ENCODE assay signal across 9 cellular contexts in the genomic region with DNA sequence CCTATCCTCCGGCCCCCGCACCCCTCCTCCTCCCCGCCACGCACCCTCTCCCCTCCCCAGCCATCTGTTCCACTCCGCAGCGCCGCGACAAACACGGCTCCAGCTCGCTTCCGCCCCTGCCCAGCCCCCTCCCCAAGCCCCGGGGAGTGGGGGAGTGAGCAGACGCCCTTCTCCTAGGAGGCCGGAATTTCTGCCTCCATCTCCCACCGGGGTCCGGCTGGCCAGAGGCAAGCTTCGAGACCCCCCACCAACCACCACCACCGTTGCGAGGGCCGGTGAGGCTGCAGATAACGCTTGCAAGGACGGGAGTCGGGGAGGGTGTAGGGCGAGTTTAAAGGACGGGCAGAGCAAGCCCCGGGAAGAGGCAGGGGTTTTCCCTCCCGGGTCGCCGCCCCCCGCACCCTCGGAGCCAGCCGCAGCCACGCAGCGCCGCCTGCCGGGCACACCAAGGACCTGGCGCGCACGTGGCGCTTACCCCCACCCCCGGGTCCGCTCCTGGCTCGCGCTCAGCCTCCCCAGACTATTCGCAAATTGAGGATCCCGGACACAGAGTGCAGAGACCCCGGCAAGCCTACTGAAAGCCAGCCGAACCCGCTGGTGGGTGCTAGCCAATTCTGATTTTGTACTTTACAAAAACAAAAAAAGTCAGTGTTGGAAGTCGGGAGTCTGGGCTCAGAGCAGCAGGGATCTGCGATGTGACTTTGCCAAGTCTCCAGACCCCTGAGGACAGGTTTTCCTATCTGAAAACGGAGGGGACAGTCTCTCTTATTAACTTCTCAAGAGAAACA. TPM values are rescaled to one million over a fixed set of nuclear protein-coding genes. Genes with fewer than 3 reads are reported as not detected.
A peak's percentile ranks its signal among the peaks of the same experiment; 100 is the strongest.
DNase-seq lines count a peak whose midpoint lies in the region; ATAC-seq and TF ChIP-seq lines count a peak whose summit lies in the region.
"Had no signal": no experiment of that assay in that cellular context is flagged by ENCODE, and none has a peak within 500 bp of the region (broad histone marks: within the 10 kb centered on the region; RNA-seq: fewer than 3 reads in every experiment).

No MANE protein-coding gene starts in this region.

- no peaks in the 10 kb centered on the region for H4K20me1 ChIP-seq in hepatocyte (ENCODE audit: insufficient read depth, poor library complexity, severe bottlenecking)

- peak; percentile 40 to 68 (median 51) for DNase-seq in CD8-positive, alpha-beta memory T cell
- DNase-seq in HFFc6, result no peak
- DNase-seq in RWPE1 (ENCODE audit: low spot score), result peak; percentile 55
- DNase-seq in activated naive CD8-positive, alpha-beta T cell treated with anti-CD3 and anti-CD28 coated beads, Interleukin-2, amount 10 ng/mL, durations not matched to agents 7 days and 5 days, result peak; percentile 78
- peak; percentile 81 for DNase-seq in hepatocyte (ENCODE audit: low spot score)
- DNase-seq in stimulated activated CD4-positive, alpha-beta T cell treated with anti-CD3 and anti-CD28 coated beads, Interleukin-1b, Interleukin-23, amount 100 ng/mL, for 4 hours (ENCODE audit: low read depth in 2 of 2), result peak; percentile 74 to 76
- DNase-seq in NCI-H774 (lab: John Stamatoyannopoulos, UW), result no peak
- DNase-seq in KG1 (lab: John Stamatoyannopoulos, UW), result no peak

- 4% methylated on average over 44 of the region's 52 CpGs for WGBS in hepatocyte (ENCODE audit: low lambda C conversion rate, missing lambda C conversion rate)

- ATAC-seq in activated naive CD8-positive, alpha-beta T cell treated with anti-CD3 and anti-CD28 coated beads, Interleukin-2, amount 10 ng/mL, durations not matched to agents 7 days and 5 days (ENCODE audit: low read depth), result peak; percentile 55

- no peaks in the 10 kb centered on the region for H3K79me2 ChIP-seq in hepatocyte

- peaks cover 12 to 29% (median 18%) of the 10 kb centered on the region in 3 donors for H3K36me3 Mint-ChIP-seq in CD8-positive, alpha-beta memory T cell
- no peaks in the 10 kb centered on the region for H3K36me3 Mint-ChIP-seq in HFFc6 (ENCODE audit: low read depth)
- peaks cover 6% of the 10 kb centered on the region for H3K36me3 Mint-ChIP-seq in activated naive CD8-positive, alpha-beta T cell treated with anti-CD3 and anti-CD28 coated beads, Interleukin-2, amount 10 ng/mL, durations not matched to agents 7 days and 5 days

- H2AFZ ChIP-seq in hepatocyte, result peak overlapping the region; percentile 71

- POLR2A ChIA-PET in CD8-positive, alpha-beta memory T cell (lab: Charles Lee), result no interaction called here
- POLR2A ChIA-PET in RWPE1 (lab: Yijun Ruan, JAX; ENCODE audit: low non-redundant PET), result no interaction called here
- POLR2A ChIA-PET in activated naive CD8-positive, alpha-beta T cell treated with anti-CD3 and anti-CD28 coated beads, Interleukin-2, amount 10 ng/mL, durations not matched to agents 7 days and 5 days (lab: Charles Lee), result interaction anchor here (0.6 to 1.6 kb wide), 4 partner anchors 23 to 99 kb away, joined by 3 to 5 read pairs (median 3); partner anchors contain the start of genes RTN4RL2 and SLC43A1

- H3K4me1 Mint-ChIP-seq in CD8-positive, alpha-beta memory T cell, result peaks cover 5 to 23% (median 11%) of the 10 kb centered on the region in 3 donors
- peaks cover 6% of the 10 kb centered on the region for H3K4me1 Mint-ChIP-seq in HFFc6 (ENCODE audit: low read depth)
- H3K4me1 Mint-ChIP-seq in activated naive CD8-positive, alpha-beta T cell treated with anti-CD3 and anti-CD28 coated beads, Interleukin-2, amount 10 ng/mL, durations not matched to agents 7 days and 5 days, result peaks cover 4% of the 10 kb centered on the region

- peaks cover 0 to 2% (median 0%) of the 10 kb centered on the region in 5 donors for H3K9me3 Mint-ChIP-seq in CD8-positive, alpha-beta memory T cell
- H3K9me3 Mint-ChIP-seq in HFFc6, result no peaks in the 10 kb centered on the region
- H3K9me3 Mint-ChIP-seq in activated naive CD8-positive, alpha-beta T cell treated with anti-CD3 and anti-CD28 coated beads, Interleukin-2, amount 10 ng/mL, durations not matched to agents 7 days and 5 days, result no peaks in the 10 kb centered on the region

- no peaks in the 10 kb centered on the region for H3K27me3 ChIP-seq in CD8-positive, alpha-beta memory T cell (ENCODE audit: insufficient read depth, low read length, poor library complexity, severe bottlenecking)
- peaks cover 46% of the 10 kb centered on the region for H3K27me3 ChIP-seq in hepatocyte

- no peaks in the 10 kb centered on the region for H3K4me1 ChIP-seq in CD8-positive, alpha-beta memory T cell (ENCODE audit: insufficient read depth, low read length)
- H3K4me1 ChIP-seq in hepatocyte (ENCODE audit: insufficient read depth), result peaks cover 10% of the 10 kb centered on the region

- no peak overlapping the region for H3K4me3 ChIP-seq in CD8-positive, alpha-beta memory T cell (ENCODE audit: low read length)
- peak overlapping the region; percentile 52 for H3K4me3 ChIP-seq in hepatocyte

- CTCF ChIA-PET in CD8-positive, alpha-beta memory T cell (lab: Charles Lee), result interaction anchor here (1.1 to 9.4 kb wide), 8 partner anchors 11 to 317 kb away, joined by 3 to 151 read pairs (median 5); partner anchors contain the start of genes RTN4RL2 and SLC43A1
- CTCF ChIA-PET in RWPE1 (lab: Yijun Ruan, JAX), result interaction anchor here (0.5 to 1.7 kb wide), 13 partner anchors 8 to 900 kb away, joined by 3 to 5 read pairs (median 3); partner anchors contain the start of gene RTN4RL2

- no peak overlapping the region for H3K27ac ChIP-seq in CD8-positive, alpha-beta memory T cell (ENCODE audit: low read depth, low read length)
- H3K27ac ChIP-seq in RWPE1 (no peak overlapping the region), hepatocyte (no peak overlapping the region)

- H3K9me3 ChIP-seq in CD8-positive, alpha-beta memory T cell (ENCODE audit: low read length), result no peaks in the 10 kb centered on the region
- no peaks in the 10 kb centered on the region for H3K9me3 ChIP-seq in hepatocyte (ENCODE audit: low read depth)

- H3K27me3 Mint-ChIP-seq in CD8-positive, alpha-beta memory T cell, result peaks cover 15 to 19% of the 10 kb centered on the region in 2 donors
- H3K27me3 Mint-ChIP-seq in HFFc6 (ENCODE audit: insufficient read depth), result peaks cover 12% of the 10 kb centered on the region
- peaks cover 35% of the 10 kb centered on the region for H3K27me3 Mint-ChIP-seq in activated naive CD8-positive, alpha-beta T cell treated with anti-CD3 and anti-CD28 coated beads, Interleukin-2, amount 10 ng/mL, durations not matched to agents 7 days and 5 days

- H3K27ac Mint-ChIP-seq in CD8-positive, alpha-beta memory T cell, result no peak overlapping the region
- H3K27ac Mint-ChIP-seq in HFFc6, result no peak overlapping the region
- no peak overlapping the region for H3K27ac Mint-ChIP-seq in activated naive CD8-positive, alpha-beta T cell treated with anti-CD3 and anti-CD28 coated beads, Interleukin-2, amount 10 ng/mL, durations not matched to agents 7 days and 5 days

- peak overlapping the region in 1 of 7 donors; percentile 15 for H3K4me3 Mint-ChIP-seq in CD8-positive, alpha-beta memory T cell
- H3K4me3 Mint-ChIP-seq in HFFc6, result peak overlapping the region; percentile 36; the same call in 1 of the 2 replicates
- no peak overlapping the region for H3K4me3 Mint-ChIP-seq in activated naive CD8-positive, alpha-beta T cell treated with anti-CD3 and anti-CD28 coated beads, Interleukin-2, amount 10 ng/mL, durations not matched to agents 7 days and 5 days

- H3K36me3 ChIP-seq in CD8-positive, alpha-beta memory T cell (ENCODE audit: insufficient read depth, low read length), result no peaks in the 10 kb centered on the region
- no peaks in the 10 kb centered on the region for H3K36me3 ChIP-seq in hepatocyte (replicated peaks; ENCODE audit: insufficient read depth, low read depth)

- H3K9me2 ChIP-seq in hepatocyte (replicated peaks; ENCODE audit: insufficient read depth), result no peaks in the 10 kb centered on the region

- peak; percentile 84 for TF ChIP-seq CTCF in HFFc6 (IDR thresholded peaks at IDR 0.05)
- TF ChIP-seq CTCF in RWPE1 (conservative IDR thresholded peaks at IDR 0.05; ENCODE audit: low read depth), result peak; percentile 84
- TF ChIP-seq CTCF in hepatocyte (IDR thresholded peaks at IDR 0.05; ENCODE audit: poor library complexity), result peak; percentile 81

- H3K4me2 ChIP-seq in hepatocyte, result peak overlapping the region; percentile 99

RNA-seq across cellular contexts. Expression of gene RTN4RL2, which starts 22.6 kb away (rescaled TPM):
- total RNA-seq in CD8-positive, alpha-beta memory T cell, result under 1 TPM; 0.24 to 0.27 TPM
- 0.28 TPM for polyA plus RNA-seq in CD8-positive, alpha-beta memory T cell
- under 1 TPM; 0.09 to 0.66 (median 0.35) TPM for total RNA-seq in HFFc6 (2021; fragmentation: NEBNext Ultra II Directional; extraction: Animal tissue kit (Norgen Biotek cat#: 25700))
- 1 to 10 TPM in 1 of 2 experiments, under 1 TPM in 1; 0.96 to 1.6 TPM for total RNA-seq in activated naive CD8-positive, alpha-beta T cell treated with anti-CD3 and anti-CD28 coated beads, Interleukin-2, amount 10 ng/mL, durations not matched to agents 7 days and 5 days
- 1.4 and 2.4 TPM in 2 replicates for total RNA-seq in hepatocyte
- 5.8 and 10.6 TPM in 2 replicates for polyA plus RNA-seq in hepatocyte

RNA-seq across cellular contexts. Expression of gene SLC43A1, which starts 32.5 kb away (rescaled TPM):
- total RNA-seq in CD8-positive, alpha-beta memory T cell, result 10 to 100 TPM; 24.2 to 25.3 TPM
- 23.5 TPM for polyA plus RNA-seq in CD8-positive, alpha-beta memory T cell
- total RNA-seq in HFFc6 (2021; fragmentation: NEBNext Ultra II Directional; extraction: Animal tissue kit (Norgen Biotek cat#: 25700)), result 1 to 10 TPM; 3.1 to 4.7 (median 4.3) TPM
- total RNA-seq in activated naive CD8-positive, alpha-beta T cell treated with anti-CD3 and anti-CD28 coated beads, Interleukin-2, amount 10 ng/mL, durations not matched to agents 7 days and 5 days, result 10 to 100 TPM; 28.2 to 28.8 TPM
- total RNA-seq in hepatocyte, result 40.4 and 42.2 TPM in 2 replicates
- 23.4 and 39.5 TPM in 2 replicates for polyA plus RNA-seq in hepatocyte

RNA-seq across cellular contexts. Expression of gene TIMM10, which starts 47.6 kb away (rescaled TPM):
- total RNA-seq in CD8-positive, alpha-beta memory T cell, result 100 to 1,000 TPM; 151 to 154 TPM
- 72.2 TPM for polyA plus RNA-seq in CD8-positive, alpha-beta memory T cell
- total RNA-seq in HFFc6 (2021; fragmentation: NEBNext Ultra II Directional; extraction: Animal tissue kit (Norgen Biotek cat#: 25700)), result 10 to 100 TPM; 43.6 to 72.9 (median 58.4) TPM
- total RNA-seq in activated naive CD8-positive, alpha-beta T cell treated with anti-CD3 and anti-CD28 coated beads, Interleukin-2, amount 10 ng/mL, durations not matched to agents 7 days and 5 days, result 10 to 100 TPM; 44.0 to 48.1 TPM
- total RNA-seq in hepatocyte, result 23.3 and 31.2 TPM in 2 replicates
- polyA plus RNA-seq in hepatocyte, result 84.0 and 99.4 TPM in 2 replicates

RNA-seq across cellular contexts. Expression of gene SMTNL1, which starts 54.4 kb away (rescaled TPM):
- total RNA-seq in CD8-positive, alpha-beta memory T cell, result not detected
- polyA plus RNA-seq in CD8-positive, alpha-beta memory T cell, result 0.16 TPM
- total RNA-seq in HFFc6 (2021; fragmentation: NEBNext Ultra II Directional; extraction: Animal tissue kit (Norgen Biotek cat#: 25700)), result not detected
- not detected for total RNA-seq in activated naive CD8-positive, alpha-beta T cell treated with anti-CD3 and anti-CD28 coated beads, Interleukin-2, amount 10 ng/mL, durations not matched to agents 7 days and 5 days
- total RNA-seq in hepatocyte, result not detected in 2 replicates
- 0.19 TPM in 1 of 2 replicates, not detected in the other for polyA plus RNA-seq in hepatocyte
- total RNA-seq: subcutaneous adipose tissue had no signal

RNA-seq across cellular contexts. Expression of gene SLC43A3, which starts 56.1 kb away (rescaled TPM):
- 100 to 1,000 TPM; 434 to 447 TPM for total RNA-seq in CD8-positive, alpha-beta memory T cell
- polyA plus RNA-seq in CD8-positive, alpha-beta memory T cell, result 32.6 TPM
- 10 to 100 TPM in 4 of 6 experiments, 1 to 10 TPM in 2; 2.1 to 18.7 (median 15.8) TPM for total RNA-seq in HFFc6 (2021; fragmentation: NEBNext Ultra II Directional; extraction: Animal tissue kit (Norgen Biotek cat#: 25700))
- 10 to 100 TPM; 67.4 to 67.8 TPM for total RNA-seq in activated naive CD8-positive, alpha-beta T cell treated with anti-CD3 and anti-CD28 coated beads, Interleukin-2, amount 10 ng/mL, durations not matched to agents 7 days and 5 days
- total RNA-seq in hepatocyte, result 10.5 and 19.3 TPM in 2 replicates
- 13.5 and 20.7 TPM in 2 replicates for polyA plus RNA-seq in hepatocyte

Comparison
In these comparisons a context has a peak if more than half of its experiments do, and no peak if none do; other contexts are left out.
1. DNase-seq: peak in CD8-positive, alpha-beta memory T cell (5 of 5), RWPE1 (single experiment), activated naive CD8-positive, alpha-beta T cell treated with anti-CD3 and anti-CD28 coated beads, Interleukin-2, amount 10 ng/mL, durations not matched to agents 7 days and 5 days (single experiment), hepatocyte (single experiment) and stimulated activated CD4-positive, alpha-beta T cell treated with anti-CD3 and anti-CD28 coated beads, Interleukin-1b, Interleukin-23, amount 100 ng/mL, for 4 hours (2 of 2); none in HFFc6 (single experiment), NCI-H774 (single experiment) and KG1 (single experiment).
2. Peak in every context shown above with its lines, with median percentiles within 50 percentile points of each other: CTCF ChIP-seq.